ENCODE assay signal across 18 cellular contexts in genomic region chr13:101763191-101763590, GRCh38.
DNase-seq lines count a peak whose midpoint lies in the region; ATAC-seq and TF ChIP-seq lines count a peak whose summit lies in the region.
"Had no signal": no experiment of that assay in that cellular context is flagged by ENCODE, and none has a peak within 500 bp of the region (broad histone marks: within the 10 kb centered on the region; RNA-seq: fewer than 3 reads in every experiment).

No MANE protein-coding gene starts in this region.

- no peak overlapping the region for H3K4me3 ChIP-seq in RWPE2 (ENCODE audit: severe bottlenecking)
- no peak overlapping the region for H3K4me3 ChIP-seq in GM23248
- H3K4me3 ChIP-seq: A549; BLaER1 treated with 17β-estradiol and CSF1 and Interleukin-3, amounts not matched to agents 10 nM and 100 nM had no signal

- H3K9me3 ChIP-seq in RWPE2 (ENCODE audit: severe bottlenecking) (no peaks in the 10 kb centered on the region), GM23248 (ENCODE audit: low read depth) (no peaks in the 10 kb centered on the region)
- H3K9me3 ChIP-seq: A549; BLaER1 treated with 17β-estradiol and CSF1 and Interleukin-3, amounts not matched to agents 10 nM and 100 nM had no signal

- no peaks in the 10 kb centered on the region for H3K79me2 ChIP-seq in GM23248 (ENCODE audit: insufficient read depth)

- H3K4me1 ChIP-seq in RWPE2 (ENCODE audit: insufficient read depth, poor library complexity, severe bottlenecking) (no peaks in the 10 kb centered on the region), GM23248 (ENCODE audit: insufficient read depth) (no peaks in the 10 kb centered on the region)
- H3K4me1 ChIP-seq: A549; BLaER1 treated with 17β-estradiol and CSF1 and Interleukin-3, amounts not matched to agents 10 nM and 100 nM had no signal

- no peak overlapping the region for H2AFZ ChIP-seq in GM23248

- no peak overlapping the region for H3K9ac ChIP-seq in GM23248
- H3K9ac ChIP-seq: BLaER1 treated with 17β-estradiol and CSF1 and Interleukin-3, amounts not matched to agents 10 nM and 100 nM; KMS-11 had no signal

- in situ Hi-C loops in GM23248 (cut with MboI): no loop called here

- H3K27me3 ChIP-seq in RWPE2 (ENCODE audit: insufficient read depth, poor library complexity, severe bottlenecking): no peaks in the 10 kb centered on the region
- H3K27me3 ChIP-seq in GM23248 (replicated peaks; ENCODE audit: insufficient read depth): no peaks in the 10 kb centered on the region
- H3K27me3 ChIP-seq: BLaER1 treated with 17β-estradiol and CSF1 and Interleukin-3, amounts not matched to agents 10 nM and 100 nM had no signal

- no peaks in the 10 kb centered on the region; the same call in 1 of the 2 replicates for H3K9me2 ChIP-seq in GM23248 (ENCODE audit: insufficient read depth)

- no peaks in the 10 kb centered on the region for H3F3A ChIP-seq in GM23248 (ENCODE audit: insufficient read depth)

- no peak overlapping the region for H3K27ac ChIP-seq in RWPE2 (ENCODE audit: poor library complexity, severe bottlenecking)
- H3K27ac ChIP-seq in GM23248: no peak overlapping the region
- H3K27ac ChIP-seq: A549; BLaER1 treated with 17β-estradiol and CSF1 and Interleukin-3, amounts not matched to agents 10 nM and 100 nM; KMS-11 had no signal

- DNase-seq in EH (ENCODE audit: low read depth) (peak; percentile 20), RWPE2 (ENCODE audit: low spot score) (no peak), iris pigment epithelial cell (ENCODE audit: low read depth) (peak; percentile 8), renal cortical epithelial cell (ENCODE audit: low read depth) (peak; percentile 55), GM23248 (no peak), SHP77 treated with DMSO at 0.1 percent for 48 hours (lab: John Stamatoyannopoulos, UW) (no peak), putamen (ENCODE audit: low spot score) (no peak)
- DNase-seq: Calu3; CD8-positive, alpha-beta T cell; DMS79 treated with DMSO at 0.1 percent for 48 hours; H9; NCI-H1417; NCI-H187 treated with DMSO at 0.1 percent for 48 hours; NCI-H226; NCI-H524 had no signal

- no peaks in the 10 kb centered on the region for H4K20me1 ChIP-seq in GM23248 (ENCODE audit: insufficient read depth)
- H4K20me1 ChIP-seq: BLaER1 treated with 17β-estradiol and CSF1 and Interleukin-3, amounts not matched to agents 10 nM and 100 nM had no signal

- ATAC-seq in RWPE2 (ENCODE audit: low read depth): peak; percentile 60
- ATAC-seq: A549; CD8-positive, alpha-beta T cell had no signal

- WGBS in GM23248 (ENCODE audit: low coverage in 1 of 2, low lambda C conversion rate in 2 of 2, missing lambda C conversion rate in 2 of 2), 2 experiments: 100% methylated on average over 1 of the region's 1 CpG

- TF ChIP-seq CTCF in RWPE2 (IDR thresholded peaks at IDR 0.05; ENCODE audit: poor library complexity, severe bottlenecking): no peak

- no peak overlapping the region for H3K4me2 ChIP-seq in GM23248 (ENCODE audit: unreplicated experiment)
- H3K4me2 ChIP-seq: A549; BLaER1 treated with 17β-estradiol and CSF1 and Interleukin-3, amounts not matched to agents 10 nM and 100 nM; KMS-11 had no signal

- H3K36me3 ChIP-seq in RWPE2 (ENCODE audit: low read depth) (no peaks in the 10 kb centered on the region), GM23248 (ENCODE audit: low read depth) (no peaks in the 10 kb centered on the region)
- H3K36me3 ChIP-seq: BLaER1 treated with 17β-estradiol and CSF1 and Interleukin-3, amounts not matched to agents 10 nM and 100 nM had no signal

Comparison
In these comparisons a context has a peak if more than half of its experiments do, and no peak if none do; other contexts are left out.
1. DNase-seq: peak in EH (single experiment), iris pigment epithelial cell (single experiment) and renal cortical epithelial cell (single experiment); none in RWPE2 (single experiment), GM23248 (single experiment), SHP77 treated with DMSO at 0.1 percent for 48 hours (single experiment) and putamen (single experiment).